In the genomic region with DNA sequence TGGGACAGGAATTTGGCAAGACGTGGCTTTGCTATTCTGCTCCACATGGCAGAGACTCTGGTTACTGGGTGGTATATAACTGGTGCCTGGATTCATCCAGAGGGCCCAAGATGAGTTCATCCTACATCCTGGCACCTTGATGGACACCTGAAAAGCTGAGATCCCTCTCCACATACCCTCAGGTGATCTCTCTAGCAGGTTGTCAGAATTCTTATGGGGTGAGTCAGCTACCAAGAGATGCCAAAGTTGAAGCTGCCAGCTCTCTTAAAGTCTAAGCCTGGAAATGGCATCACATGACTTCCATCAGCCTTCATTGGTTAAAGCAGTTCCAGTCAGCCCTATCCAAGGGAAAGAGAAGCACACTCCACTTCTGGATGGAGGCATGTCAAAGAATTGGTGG, we compare ENCODE assay signal across 23 cellular contexts.
"Had no signal": no experiment of that assay in that cellular context is flagged by ENCODE, and none has a peak within 500 bp of the region (broad histone marks: within the 10 kb centered on the region; RNA-seq: fewer than 3 reads in every experiment).

No MANE protein-coding gene starts in this region.

- H3K4me3 ChIP-seq: hepatocyte, left lung, lower lobe of right lung, mucosa of descending colon, pancreas, prostate gland, skin epidermis, suprapubic skin, thoracic aorta, tibial nerve, uterus had no signal

- H2AFZ ChIP-seq: hepatocyte had no signal

- H3K9me3 ChIP-seq: pancreas, prostate gland, uterus had no signal

- H3K4me1 ChIP-seq: left lung, lower lobe of right lung, prostate gland, suprapubic skin, tibial nerve, uterus had no signal

- DNase-seq: kidney glomerular epithelial cell; left colon; left lung; lower lobe of right lung; midbrain; mucosa of descending colon; naive thymus-derived CD4-positive, alpha-beta T cell; nucleus accumbens; pancreas; posterior cingulate gyrus; retina; right cardiac atrium; stimulated activated CD4-positive, alpha-beta T cell treated with anti-CD3 and anti-CD28 coated beads, Interleukin-4, amount 100 ng/mL, for 24 hours; stimulated activated naive CD4-positive, alpha-beta T cell; uterus had no signal

- H3K27me3 ChIP-seq: hepatocyte, left lung, pancreas, suprapubic skin, tibial nerve, uterus had no signal

- H3K36me3 ChIP-seq: left lung, lower lobe of right lung, pancreas, prostate gland, suprapubic skin, thoracic aorta, tibial nerve, uterus had no signal

- H3K79me2 ChIP-seq: hepatocyte had no signal

- ATAC-seq: left colon; left lung; lower lobe of right lung; mucosa of descending colon; naive thymus-derived CD4-positive, alpha-beta T cell; right cardiac atrium; sciatic nerve; stimulated activated effector memory CD8-positive, alpha-beta T cell treated with anti-CD3 and anti-CD28 coated beads, Interleukin-12 subunit alpha, Interleukin-12 subunit beta, amount 100 ng/mL, for 72 hours had no signal

- H3K27ac ChIP-seq: hepatocyte, left lung, lower lobe of right lung, pancreas, prostate gland, skin epidermis, suprapubic skin, thoracic aorta, tibial nerve, uterus had no signal

- H3K4me2 ChIP-seq: hepatocyte had no signal
